In the genomic region with DNA sequence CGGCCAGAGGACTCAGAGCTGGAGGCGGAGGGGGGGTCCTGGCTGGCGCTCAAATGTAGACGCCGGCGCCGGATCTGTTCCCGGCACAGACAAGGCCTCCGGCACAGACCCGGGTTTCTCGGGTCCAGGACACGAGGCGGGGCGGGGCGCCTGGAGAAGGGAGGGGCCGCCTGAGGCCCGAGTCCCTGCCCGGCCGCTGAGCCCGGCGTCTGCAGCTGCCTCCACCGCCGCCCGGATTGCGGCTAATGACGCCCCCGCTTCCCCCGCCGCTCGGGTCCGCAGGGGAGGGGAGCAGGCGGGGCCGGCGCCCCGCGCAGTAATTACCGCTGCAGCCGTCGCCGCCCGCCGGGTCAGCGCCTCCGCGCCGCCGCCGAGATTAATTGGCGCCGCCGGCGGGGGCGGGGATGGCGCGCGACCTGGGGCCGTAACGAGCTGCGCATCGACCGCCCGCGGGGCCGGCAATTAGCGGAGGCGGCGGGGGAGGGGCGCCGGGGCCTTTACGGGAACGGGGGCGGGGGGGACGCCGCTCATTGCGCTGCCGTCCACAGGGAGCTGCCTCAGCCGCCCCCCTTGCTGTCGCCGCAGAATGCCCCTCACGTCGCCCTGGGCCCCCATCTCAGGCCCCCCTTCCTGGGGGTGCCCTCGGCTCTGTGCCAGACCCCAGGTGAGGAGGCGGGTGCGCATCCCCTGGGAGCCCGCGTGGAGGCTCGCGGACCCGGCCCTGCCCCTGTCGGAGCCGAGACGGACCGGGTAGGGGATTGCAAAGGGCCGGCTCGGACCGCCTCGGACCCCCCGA, we compare ENCODE assay signal across 8 cellular contexts. TPM values are rescaled to one million over a fixed set of nuclear protein-coding genes. Genes with fewer than 3 reads are reported as not detected.
DNase-seq lines count a peak whose midpoint lies in the region; ATAC-seq and TF ChIP-seq lines count a peak whose summit lies in the region.

No MANE protein-coding gene starts in this region.

- H3K27me3 ChIP-seq in endodermal cell (ENCODE audit: control insufficient read depth, insufficient read depth, low read length, poor library complexity, severe bottlenecking): peaks cover 13% of the 10 kb centered on the region

- H3K9me3 Mint-ChIP-seq in endodermal cell (no peaks in the 10 kb centered on the region), mesothelial cell of epicardium (no peaks in the 10 kb centered on the region)

- H3K4me3 ChIP-seq in endodermal cell (ENCODE audit: low read length): peak overlapping the region; percentile 55

- in situ Hi-C loops in KBM-7 (cut with MboI; ENCODE audit: low pct_unique_long_range_greater_than_20kb, low sequenced_read_pairs): no loop called here
- in situ Hi-C loops in SK-MEL-5 (cut with HindIII; ENCODE audit: low pct_unique_long_range_greater_than_20kb, low sequenced_read_pairs): no loop called here

- H3K27ac Mint-ChIP-seq in endodermal cell (peak overlapping the region; percentile 93), mesothelial cell of epicardium (peak overlapping the region; percentile 84)

- TF ChIP-seq CTCF in endodermal cell (conservative IDR thresholded peaks at IDR 0.05): no peak
- TF ChIP-seq CTCF in mesothelial cell of epicardium (IDR thresholded peaks at IDR 0.05; ENCODE audit: unreplicated experiment): no peak

- peaks cover 16% of the 10 kb centered on the region for H3K4me1 ChIP-seq in endodermal cell (ENCODE audit: control insufficient read depth, insufficient read depth, low read length)

- WGBS in endodermal cell (ENCODE audit: insufficient coverage in 1 of 2, insufficient read length in 1 of 2), 2 experiments: 0 to 2% methylated on average over 10 to 98 of the region's 98 CpGs

- H3K4me1 Mint-ChIP-seq in endodermal cell: peaks cover 15% of the 10 kb centered on the region
- H3K4me1 Mint-ChIP-seq in mesothelial cell of epicardium: peaks cover 56% of the 10 kb centered on the region

- DNase-seq in DMS 273 (lab: John Stamatoyannopoulos, UW; ENCODE audit: unreplicated experiment) (peak; percentile 97), KBM-7 (peak; percentile 45), SK-MEL-5 (ENCODE audit: low read depth, low spot score) (peak; percentile 37), endodermal cell (peak; percentile 91), mesothelial cell of epicardium (ENCODE audit: low spot score in 2 of 2, unreplicated experiment in 2 of 2) (peak; percentile 84 to 86), activated gamma-delta T cell (lab: John Stamatoyannopoulos, UW) (no peak)

- H3K27me3 Mint-ChIP-seq in endodermal cell (ENCODE audit: insufficient read depth) (peaks cover 21% of the 10 kb centered on the region), mesothelial cell of epicardium (ENCODE audit: low read depth) (no peaks in the 10 kb centered on the region)

- no peaks in the 10 kb centered on the region for H3K9me3 ChIP-seq in endodermal cell (ENCODE audit: control insufficient read depth, low read length)

- H3K36me3 Mint-ChIP-seq in endodermal cell (ENCODE audit: low read depth): peaks cover 15% of the 10 kb centered on the region
- H3K36me3 Mint-ChIP-seq in mesothelial cell of epicardium: peaks cover 6% of the 10 kb centered on the region

- no peak for ATAC-seq in GM19463 (IDR thresholded peaks at IDR 0.05; ENCODE audit: unreplicated experiment)
- ATAC-seq in HG03095 (IDR thresholded peaks at IDR 0.05; ENCODE audit: unreplicated experiment): no peak

- H3K27ac ChIP-seq in endodermal cell (ENCODE audit: low read depth, low read length): peak overlapping the region; percentile 5

- peak overlapping the region; percentile 76 for H3K4me3 Mint-ChIP-seq in endodermal cell
- peak overlapping the region; percentile 59 for H3K4me3 Mint-ChIP-seq in mesothelial cell of epicardium

- H3K36me3 ChIP-seq in endodermal cell (ENCODE audit: control insufficient read depth, insufficient read depth, low read length): no peaks in the 10 kb centered on the region

- peak overlapping the region; percentile 20 for H3K9ac ChIP-seq in endodermal cell (ENCODE audit: extremely low read depth, low read length, poor library complexity, severe bottlenecking)

RNA-seq across cellular contexts. Expression of gene NOC2L, which starts 17.3 kb away (rescaled TPM):
- total RNA-seq in SK-MEL-5 (2014; rRNA removed; shearing (Covaris generic)): 117 and 123 TPM in 2 replicates
- polyA plus RNA-seq in SK-MEL-5 (2015; cell fraction: cytosol; rRNA removed): 121 and 129 TPM in 2 replicates
- 131 and 142 TPM in 2 replicates for polyA plus RNA-seq in SK-MEL-5 (2015; cell fraction: nucleus; rRNA removed)
- total RNA-seq in endodermal cell (10 to 100 TPM; 83.5 to 97.3 TPM), mesothelial cell of epicardium (69.3 to 73.1 TPM (median 69.8 TPM) in 3 replicates)
- polyA plus RNA-seq in endodermal cell (2013, experiment 1 of 2): 62.0 TPM
- 55.3 TPM for polyA plus RNA-seq in endodermal cell (2013, experiment 2 of 2)

RNA-seq across cellular contexts. Expression of gene SAMD11, which starts 18.1 kb away (rescaled TPM):
- not detected in 2 replicates for total RNA-seq in SK-MEL-5 (2014; rRNA removed; shearing (Covaris generic))
- polyA plus RNA-seq in SK-MEL-5 (2015; cell fraction: cytosol; rRNA removed): 0.27 and 1.2 TPM in 2 replicates
- 0.38 and 5.4 TPM in 2 replicates for polyA plus RNA-seq in SK-MEL-5 (2015; cell fraction: nucleus; rRNA removed)
- 100 to 1,000 TPM; 152 to 156 TPM for total RNA-seq in endodermal cell
- polyA plus RNA-seq in endodermal cell (2013, experiment 1 of 2): 28.0 TPM
- polyA plus RNA-seq in endodermal cell (2013, experiment 2 of 2): 26.1 TPM
- total RNA-seq in mesothelial cell of epicardium: 303 to 325 TPM (median 313 TPM) in 3 replicates

RNA-seq across cellular contexts. Expression of gene KLHL17, which starts 18.6 kb away (rescaled TPM):
- 5.3 and 6.3 TPM in 2 replicates for total RNA-seq in SK-MEL-5 (2014; rRNA removed; shearing (Covaris generic))
- 10.2 and 10.4 TPM in 2 replicates for polyA plus RNA-seq in SK-MEL-5 (2015; cell fraction: cytosol; rRNA removed)
- polyA plus RNA-seq in SK-MEL-5 (2015; cell fraction: nucleus; rRNA removed): 213 and 255 TPM in 2 replicates
- total RNA-seq in endodermal cell (10 to 100 TPM; 49.2 to 58.2 TPM), mesothelial cell of epicardium (44.7 to 49.8 TPM (median 47.0 TPM) in 3 replicates)
- 41.1 TPM for polyA plus RNA-seq in endodermal cell (2013, experiment 1 of 2)
- 32.2 TPM for polyA plus RNA-seq in endodermal cell (2013, experiment 2 of 2)

RNA-seq across cellular contexts. Expression of gene PLEKHN1, which starts 24.5 kb away (rescaled TPM):
- 0.03 and 0.11 TPM in 2 replicates for total RNA-seq in SK-MEL-5 (2014; rRNA removed; shearing (Covaris generic))
- polyA plus RNA-seq in SK-MEL-5 (2015; cell fraction: cytosol; rRNA removed): 1.1 and 2.4 TPM in 2 replicates
- polyA plus RNA-seq in SK-MEL-5 (2015; cell fraction: nucleus; rRNA removed): 5.9 and 9.6 TPM in 2 replicates
- total RNA-seq in endodermal cell: 1 to 10 TPM; 1.5 to 4.6 TPM
- polyA plus RNA-seq in endodermal cell (2013, experiment 1 of 2): not detected
- polyA plus RNA-seq in endodermal cell (2013, experiment 2 of 2): 0.29 TPM
- 33.6 to 36.0 TPM (median 34.4 TPM) in 3 replicates for total RNA-seq in mesothelial cell of epicardium

RNA-seq across cellular contexts. Expression of gene PERM1, which starts 40.1 kb away (rescaled TPM):
- 0.85 and 1.3 TPM in 2 replicates for total RNA-seq in SK-MEL-5 (2014; rRNA removed; shearing (Covaris generic))
- polyA plus RNA-seq in SK-MEL-5 (2015; cell fraction: cytosol; rRNA removed): 0.42 and 0.81 TPM in 2 replicates
- 0.60 TPM in 1 of 2 replicates, not detected in the other for polyA plus RNA-seq in SK-MEL-5 (2015; cell fraction: nucleus; rRNA removed)
- not detected for total RNA-seq in endodermal cell
- not detected for polyA plus RNA-seq in endodermal cell (2013, experiment 1 of 2)
- not detected for polyA plus RNA-seq in endodermal cell (2013, experiment 2 of 2)
- 1.6 to 2.8 TPM (median 2.7 TPM) in 3 replicates for total RNA-seq in mesothelial cell of epicardium

Comparison
In these comparisons a context has a peak if more than half of its experiments do, and no peak if none do; other contexts are left out.
1. RNA of gene SAMD11, which starts 18.1 kb away (total RNA-seq): 303 to 325 TPM in mesothelial cell of epicardium and 152 to 156 TPM in endodermal cell; not detected in SK-MEL-5; every median in the first group is over 100 times any median in the second.